15 cellular contexts compared by ENCODE assay signal in genomic region chr4:156191382-156191781, GRCh38.
DNase-seq lines count a peak whose midpoint lies in the region; ATAC-seq and TF ChIP-seq lines count a peak whose summit lies in the region.
"Had no signal": no experiment of that assay in that cellular context is flagged by ENCODE, and none has a peak within 500 bp of the region (broad histone marks: within the 10 kb centered on the region; RNA-seq: fewer than 3 reads in every experiment).

No MANE protein-coding gene starts in this region.

- peak overlapping the region; percentile 6 for H3K4me2 ChIP-seq in hepatocyte
- H3K4me2 ChIP-seq: BLaER1, GM23338 had no signal

- no peaks in the 10 kb centered on the region for H3K36me3 ChIP-seq in hepatocyte (replicated peaks; ENCODE audit: insufficient read depth, low read depth)
- no peaks in the 10 kb centered on the region for H3K36me3 ChIP-seq in right lobe of liver
- H3K36me3 ChIP-seq: BLaER1 had no signal

- H3K9me3 ChIP-seq in hepatocyte (ENCODE audit: low read depth), result no peaks in the 10 kb centered on the region
- no peaks in the 10 kb centered on the region for H3K9me3 ChIP-seq in right lobe of liver
- H3K9me3 ChIP-seq: BLaER1 had no signal

- H3K27me3 ChIP-seq in hepatocyte, result no peaks in the 10 kb centered on the region
- no peaks in the 10 kb centered on the region for H3K27me3 ChIP-seq in right lobe of liver
- H3K27me3 ChIP-seq: BLaER1 had no signal

- peak; percentile 8 for DNase-seq in NCI-H510A treated with DMSO at 0.1 percent for 48 hours (lab: John Stamatoyannopoulos, UW)
- no peak for DNase-seq in NCI-H510A (lab: John Stamatoyannopoulos, UW)
- no peak for DNase-seq in hepatocyte (ENCODE audit: low spot score)
- DNase-seq in right lobe of liver, result no peak
- DNase-seq in SKM-1 treated with dmso at 0.1 percent for 144 hours (lab: John Stamatoyannopoulos, UW; ENCODE audit: unreplicated experiment), result no peak
- DNase-seq in HuH-7.5 (ENCODE audit: low spot score), result no peak
- DNase-seq: 8988T, AML-193, DMS79, H7, KBM-7 had no signal

- no peaks in the 10 kb centered on the region for H3K9me2 ChIP-seq in hepatocyte (replicated peaks; ENCODE audit: insufficient read depth)

- peak overlapping the region; percentile 53 for H3K27ac ChIP-seq in hepatocyte
- H3K27ac ChIP-seq in right lobe of liver, result peak overlapping the region in 1 of 3 donors; percentile 22
- H3K27ac ChIP-seq: BLaER1 had no signal

- TF ChIP-seq CTCF in hepatocyte (IDR thresholded peaks at IDR 0.05; ENCODE audit: poor library complexity), result no peak
- no peak for TF ChIP-seq CTCF in right lobe of liver (IDR thresholded peaks at IDR 0.05)

- peak in 3 of 4 donors; percentile 81 to 87 (median 83) for ATAC-seq in right lobe of liver
- ATAC-seq in HG02759 (IDR thresholded peaks at IDR 0.05; ENCODE audit: unreplicated experiment), result no peak
- ATAC-seq: GM23338 had no signal

- H3K4me1 ChIP-seq in hepatocyte (ENCODE audit: insufficient read depth), result peaks cover 22% of the 10 kb centered on the region
- H3K4me1 ChIP-seq in right lobe of liver, result peaks cover 0 to 22% (median 0%) of the 10 kb centered on the region in 4 donors

- H2AFZ ChIP-seq in hepatocyte, result no peak overlapping the region
- H2AFZ ChIP-seq: GM23338 had no signal

- 46% methylated on average over 2 of the region's 2 CpGs for WGBS in hepatocyte (ENCODE audit: low lambda C conversion rate, missing lambda C conversion rate)
- 16% methylated on average over 2 of the region's 2 CpGs for WGBS in right lobe of liver (ENCODE audit: insufficient coverage, low coverage, low lambda C conversion rate, missing lambda C conversion rate)

- no peaks in the 10 kb centered on the region for H3K79me2 ChIP-seq in hepatocyte

- intact Hi-C loops in right lobe of liver (cut with DNase I), result no loop called here

- TF ChIP-seq POLR2A in right lobe of liver (IDR thresholded peaks at IDR 0.05), result no peak

- H4K20me1 ChIP-seq in hepatocyte (ENCODE audit: insufficient read depth, poor library complexity, severe bottlenecking), result no peaks in the 10 kb centered on the region
- H4K20me1 ChIP-seq: BLaER1 had no signal

- H3K4me3 ChIP-seq in hepatocyte (no peak overlapping the region), right lobe of liver (no peak overlapping the region)
- H3K4me3 ChIP-seq: BLaER1, GM12878, GM23338 had no signal
